Comparison of ENCODE assay signal across 1 cellular context in the genomic region with DNA sequence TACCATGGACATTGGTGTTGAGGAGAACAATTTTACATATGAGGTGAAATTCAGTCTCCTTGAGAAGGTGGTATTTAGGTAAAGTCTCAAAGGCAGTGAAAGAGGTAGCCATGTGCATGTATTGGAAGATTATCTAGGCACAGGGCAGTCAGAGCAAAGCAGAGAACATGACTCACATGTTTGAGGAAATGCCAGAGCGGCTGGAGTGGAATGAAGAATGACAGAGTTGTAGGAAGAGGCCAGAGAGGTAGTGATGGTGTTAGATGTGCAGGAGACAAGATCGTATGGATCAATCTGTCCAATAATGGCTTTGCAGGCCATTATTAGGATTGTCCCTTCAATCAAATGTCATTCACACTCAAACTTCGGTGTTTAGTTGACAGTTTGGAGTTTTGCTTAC.
TF ChIP-seq lines count a peak whose summit lies in the region.

No MANE protein-coding gene starts in this region.

TF ChIP-seq in HepG2, 621 proteins besides CTCF, POLR2A, EP300 and RAD21 (continued from another document):
- TF ChIP-seq SMAD1 (CRISPR knock-in tag; IDR thresholded peaks at IDR 0.05; ENCODE audit: borderline replicate concordance, low read depth) (no peak), YY1 (IDR thresholded peaks at IDR 0.05; ENCODE audit: insufficient read depth, insufficient replicate concordance, low read depth, low read length) (no peak), ZBTB3 (CRISPR knock-in tag; IDR thresholded peaks at IDR 0.05; ENCODE audit: borderline replicate concordance, low read depth) (no peak), RBFOX2 (IDR thresholded peaks at IDR 0.05; ENCODE audit: low read depth, low read length) (no peak), PHF20 (CRISPR knock-in tag; IDR thresholded peaks at IDR 0.05) (no peak), MXD4 (CRISPR knock-in tag; IDR thresholded peaks at IDR 0.05) (no peak)
TF ChIP-seq in HepG2: peak in this region for 0.
